Comparison of ENCODE assay signal across 18 cellular contexts in genomic region chr2:81528852-81529480, GRCh38.
A peak's percentile ranks its signal among the peaks of the same experiment; 100 is the strongest.
DNase-seq lines count a peak whose midpoint lies in the region; ATAC-seq and TF ChIP-seq lines count a peak whose summit lies in the region.
"Had no signal": no experiment of that assay in that cellular context is flagged by ENCODE, and none has a peak within 500 bp of the region (broad histone marks: within the 10 kb centered on the region; RNA-seq: fewer than 3 reads in every experiment).

No MANE protein-coding gene starts in this region.

- in situ Hi-C loops in GM13977 (cut with MboI; ENCODE audit: low pct_unique_long_range_greater_than_20kb, low sequenced_read_pairs, unreplicated experiment), result no loop called here
- in situ Hi-C loops in ACHN (cut with HindIII; ENCODE audit: low pct_ligation_motif_present, low pct_unique_long_range_greater_than_20kb, low sequenced_read_pairs), result no loop called here

- DNase-seq in GM13977 (ENCODE audit: low spot score), result peak; percentile 16
- DNase-seq in NCI-H446 treated with DMSO at 0.1 percent for 48 hours (lab: John Stamatoyannopoulos, UW), result no peak
- DNase-seq in ACHN, result no peak
- DNase-seq in nucleus accumbens (lab: John Stamatoyannopoulos, UW), result no peak
- no peak for DNase-seq in activated naive CD4-positive, alpha-beta T cell treated with Interleukin-2 at 50 U/mL for 16 hours
- DNase-seq: activated effector memory CD4-positive, alpha-beta T cell treated with Interleukin-2 at 50 U/mL for 16 hours; amygdala; central memory CD4-positive, alpha-beta T cell; effector memory CD4-positive, alpha-beta T cell; heart left ventricle; immature natural killer cell; NCI-H1092 treated with DMSO at 0.1 percent for 48 hours; ovary; T1000 had no signal

- no peak for TF ChIP-seq CTCF in GM13977 (IDR thresholded peaks at IDR 0.05; ENCODE audit: extremely low read depth, insufficient read depth, missing control alignments)

- peak; percentile 67 for ATAC-seq in GM19395 (IDR thresholded peaks at IDR 0.05; ENCODE audit: unreplicated experiment)
- peak; percentile 84 for ATAC-seq in HG02588 (IDR thresholded peaks at IDR 0.05; ENCODE audit: unreplicated experiment)
- ATAC-seq in HG03095 (IDR thresholded peaks at IDR 0.05; ENCODE audit: unreplicated experiment), result peak; percentile 82
- ATAC-seq: heart left ventricle, sciatic nerve had no signal
